In the genomic region with DNA sequence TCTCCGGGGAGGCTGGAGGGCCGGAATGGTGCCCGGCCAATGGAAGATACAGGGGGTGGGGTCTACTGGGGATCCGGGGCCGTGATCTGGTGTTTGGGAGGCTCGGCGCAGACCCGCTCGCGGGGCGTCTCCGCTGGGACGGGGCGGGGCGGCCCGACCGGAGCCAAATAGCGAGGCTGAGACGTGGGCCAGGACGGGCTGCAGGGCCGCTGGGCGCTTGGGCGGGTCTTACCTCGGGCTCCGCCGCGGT, we compare ENCODE assay signal across 8 cellular contexts. TPM values are rescaled to one million over a fixed set of nuclear protein-coding genes. Genes with fewer than 3 reads are reported as not detected.
A peak's percentile ranks its signal among the peaks of the same experiment; 100 is the strongest.
DNase-seq lines count a peak whose midpoint lies in the region; ATAC-seq and TF ChIP-seq lines count a peak whose summit lies in the region.

No MANE protein-coding gene starts in this region.

- H3K4me2 ChIP-seq in BLaER1 (peak overlapping the region; percentile 99), hepatocyte (peak overlapping the region; percentile 91)

- H3K27me3 ChIP-seq in BLaER1 (no peaks in the 10 kb centered on the region), hepatocyte (no peaks in the 10 kb centered on the region), skeletal muscle tissue (ENCODE audit: control insufficient read depth in 3 of 3, insufficient read depth in 3 of 3, low read length in 3 of 3) (no peaks in the 10 kb centered on the region)

- H3K27ac ChIP-seq in BLaER1, result peak overlapping the region; percentile 88
- H3K27ac ChIP-seq in hepatocyte, result peak overlapping the region; percentile 95
- peak overlapping the region; percentile 95 for H3K27ac ChIP-seq in skeletal muscle tissue (ENCODE audit: low read depth, low read length)

- H3K9ac ChIP-seq in BLaER1, result peak overlapping the region; percentile 87
- peak overlapping the region; percentile 84 to 94 (median 92) for H3K9ac ChIP-seq in skeletal muscle tissue (ENCODE audit: low read depth in 1 of 3, low read length in 3 of 3)

- peaks cover 28% of the 10 kb centered on the region for H3K4me1 ChIP-seq in BLaER1
- H3K4me1 ChIP-seq in hepatocyte (ENCODE audit: insufficient read depth), result peaks cover 12% of the 10 kb centered on the region
- peaks cover 17 to 29% (median 28%) of the 10 kb centered on the region in 3 donors for H3K4me1 ChIP-seq in skeletal muscle tissue (ENCODE audit: control insufficient read depth in 3 of 3, insufficient read depth in 3 of 3, low read length in 3 of 3)

- peak overlapping the region; percentile 95 for H3K4me3 Mint-ChIP-seq in T-helper 1 cell treated with Interleukin-12 subunit alpha and Interleukin-12 subunit beta and Interleukin-4 antibody, amounts not matched to agents 30 μg/mL and 1 μg/mL, for 36 hours

- WGBS in hepatocyte (ENCODE audit: low lambda C conversion rate, missing lambda C conversion rate), result 2% methylated on average over 15 of the region's 27 CpGs

- H4K20me1 ChIP-seq in BLaER1, result peaks cover 49% of the 10 kb centered on the region
- peaks cover 20% of the 10 kb centered on the region for H4K20me1 ChIP-seq in hepatocyte (ENCODE audit: insufficient read depth, poor library complexity, severe bottlenecking)

- H3K9me2 ChIP-seq in hepatocyte (replicated peaks; ENCODE audit: insufficient read depth), result no peaks in the 10 kb centered on the region

- no peaks in the 10 kb centered on the region for H3K36me3 Mint-ChIP-seq in T-helper 1 cell treated with Interleukin-12 subunit alpha and Interleukin-12 subunit beta and Interleukin-4 antibody, amounts not matched to agents 30 μg/mL and 1 μg/mL, for 36 hours (ENCODE audit: low read depth)

- H3K4me3 ChIP-seq in BLaER1, result peak overlapping the region; percentile 98
- peak overlapping the region; percentile 95 for H3K4me3 ChIP-seq in hepatocyte
- peak overlapping the region; percentile 79 to 99 (median 91) for H3K4me3 ChIP-seq in skeletal muscle tissue (ENCODE audit: low read length in 3 of 3)

- DNase-seq in amniotic epithelial cell (ENCODE audit: low read depth), result peak; percentile 61
- peak; percentile 85 for DNase-seq in hepatocyte (ENCODE audit: low spot score)
- no peak for DNase-seq in DMS79 (lab: John Stamatoyannopoulos, UW)

- H3K9me3 ChIP-seq in BLaER1, result no peaks in the 10 kb centered on the region
- no peaks in the 10 kb centered on the region for H3K9me3 ChIP-seq in hepatocyte (ENCODE audit: low read depth)
- H3K9me3 ChIP-seq in skeletal muscle tissue (ENCODE audit: control insufficient read depth in 3 of 3, low read length in 3 of 3), result no peaks in the 10 kb centered on the region

- H3K36me3 ChIP-seq in BLaER1 (no peaks in the 10 kb centered on the region), hepatocyte (replicated peaks; ENCODE audit: insufficient read depth, low read depth) (no peaks in the 10 kb centered on the region), skeletal muscle tissue (ENCODE audit: control insufficient read depth in 3 of 3, insufficient read depth in 3 of 3, low read length in 3 of 3) (no peaks in the 10 kb centered on the region)

- peaks cover 30% of the 10 kb centered on the region for H3K27me3 Mint-ChIP-seq in T-helper 1 cell treated with Interleukin-12 subunit alpha and Interleukin-12 subunit beta and Interleukin-4 antibody, amounts not matched to agents 30 μg/mL and 1 μg/mL, for 36 hours (ENCODE audit: low read depth)

- peaks cover 22% of the 10 kb centered on the region for H3K4me1 Mint-ChIP-seq in T-helper 1 cell treated with Interleukin-12 subunit alpha and Interleukin-12 subunit beta and Interleukin-4 antibody, amounts not matched to agents 30 μg/mL and 1 μg/mL, for 36 hours (ENCODE audit: low read depth)

- no peaks in the 10 kb centered on the region for H3K9me3 Mint-ChIP-seq in T-helper 1 cell treated with Interleukin-12 subunit alpha and Interleukin-12 subunit beta and Interleukin-4 antibody, amounts not matched to agents 30 μg/mL and 1 μg/mL, for 36 hours

- TF ChIP-seq CTCF in hepatocyte (IDR thresholded peaks at IDR 0.05; ENCODE audit: poor library complexity), result no peak

- H3K27ac Mint-ChIP-seq in T-helper 1 cell treated with Interleukin-12 subunit alpha and Interleukin-12 subunit beta and Interleukin-4 antibody, amounts not matched to agents 30 μg/mL and 1 μg/mL, for 36 hours, result peak overlapping the region; percentile 89

- ATAC-seq in GM19463 (IDR thresholded peaks at IDR 0.05; ENCODE audit: unreplicated experiment), result peak; percentile 48
- peak; percentile 36 for ATAC-seq in HG03565 (IDR thresholded peaks at IDR 0.05; ENCODE audit: unreplicated experiment)

- peaks cover 65% of the 10 kb centered on the region for H3K79me2 ChIP-seq in hepatocyte

- peak overlapping the region; percentile 76 for H2AFZ ChIP-seq in hepatocyte

RNA-seq across cellular contexts. Expression of a gene that starts 0.6 kb away (rescaled TPM):
- 38.2 and 42.8 TPM in 2 replicates for total RNA-seq in hepatocyte
- polyA plus RNA-seq in hepatocyte, result 13.1 and 17.9 TPM in 2 replicates
- total RNA-seq in skeletal muscle tissue, result 88.2 TPM

RNA-seq across cellular contexts. Expression of a gene that starts 0.8 kb away (rescaled TPM):
- total RNA-seq in hepatocyte (2.0 and 3.6 TPM in 2 replicates), skeletal muscle tissue (2.1 TPM)
- polyA plus RNA-seq in hepatocyte, result 1.5 and 2.2 TPM in 2 replicates
